In genomic region chr12:52056801-52057613, GRCh38 we compare ENCODE assay signal across 15 cellular contexts. TPM values are rescaled to one million over a fixed set of nuclear protein-coding genes. Genes with fewer than 3 reads are reported as not detected.
DNase-seq lines count a peak whose midpoint lies in the region; ATAC-seq and TF ChIP-seq lines count a peak whose summit lies in the region.
"Had no signal": no experiment of that assay in that cellular context is flagged by ENCODE, and none has a peak within 500 bp of the region (broad histone marks: within the 10 kb centered on the region; RNA-seq: fewer than 3 reads in every experiment).

No MANE protein-coding gene starts in this region.

- peak overlapping the region; percentile 50 for H3K9ac ChIP-seq in GM23248

- intact Hi-C loops in sciatic nerve (cut with DNase I), result no loop called here
- intact Hi-C loops in activated CD4-positive, alpha-beta memory T cell treated with anti-CD3 and anti-CD28 coated beads for 36 hours (cut with micrococcal nuclease), result no loop called here

- no peak overlapping the region for H3K4me3 Mint-ChIP-seq in activated CD4-positive, alpha-beta memory T cell treated with anti-CD3 and anti-CD28 coated beads for 36 hours
- H3K4me3 Mint-ChIP-seq: nephron had no signal

- in situ Hi-C loops in GM23248 (cut with MboI), result no loop called here

- peak; percentile 47 for TF ChIP-seq POLR2A in erythroblast (IDR thresholded peaks at IDR 0.05; ENCODE audit: low read length)

- H3K36me3 ChIP-seq in GM23248 (ENCODE audit: low read depth), result no peaks in the 10 kb centered on the region

- no peaks in the 10 kb centered on the region for H3K27me3 Mint-ChIP-seq in activated CD4-positive, alpha-beta memory T cell treated with anti-CD3 and anti-CD28 coated beads for 36 hours

- WGBS in GM23248 (ENCODE audit: low coverage in 1 of 2, low lambda C conversion rate in 2 of 2, missing lambda C conversion rate in 2 of 2), 2 experiments, result 59 to 62% methylated on average over 22 of the region's 22 CpGs

- H3K4me3 ChIP-seq in GM23248, result no peak overlapping the region
- H3K4me3 ChIP-seq: lung had no signal

- no peak overlapping the region for H3K4me2 ChIP-seq in GM23248 (ENCODE audit: unreplicated experiment)

- H3K9me3 ChIP-seq in GM23248 (ENCODE audit: low read depth), result no peaks in the 10 kb centered on the region

- no peaks in the 10 kb centered on the region for H3K27me3 ChIP-seq in GM23248 (replicated peaks; ENCODE audit: insufficient read depth)

- DNase-seq in Ammon's horn (ENCODE audit: low spot score), result peak; percentile 3
- peak; percentile 83 for DNase-seq in GM23248
- no peak for DNase-seq in erythroblast (lab: John Stamatoyannopoulos, UW)
- peak; percentile 71 for DNase-seq in sciatic nerve (ENCODE audit: low spot score)
- no peak for DNase-seq in EL
- no peak for DNase-seq in activated CD4-positive, alpha-beta memory T cell treated with anti-CD3 and anti-CD28 coated beads for 36 hours
- DNase-seq: cortex of kidney, NCI-H2029 treated with DMSO at 0.1 percent for 48 hours, small intestine had no signal

- CTCF ChIA-PET in activated CD4-positive, alpha-beta memory T cell treated with anti-CD3 and anti-CD28 coated beads for 36 hours (lab: Charles Lee), result no interaction called here

- peaks cover 11% of the 10 kb centered on the region; the same call in 1 of the 2 replicates for H3K4me1 ChIP-seq in GM23248 (ENCODE audit: insufficient read depth)

- H3K9me3 Mint-ChIP-seq in activated CD4-positive, alpha-beta memory T cell treated with anti-CD3 and anti-CD28 coated beads for 36 hours, result no peaks in the 10 kb centered on the region
- H3K9me3 Mint-ChIP-seq: nephron had no signal

- H3K27ac ChIP-seq in GM23248, result peak overlapping the region; percentile 9; the same call in 1 of the 2 replicates
- H3K27ac ChIP-seq: RWPE1 had no signal

- no peak overlapping the region for H2AFZ ChIP-seq in GM23248

- POLR2A ChIA-PET in activated CD4-positive, alpha-beta memory T cell treated with anti-CD3 and anti-CD28 coated beads for 36 hours (lab: Charles Lee), result no interaction called here

- H3K79me2 ChIP-seq in GM23248 (ENCODE audit: insufficient read depth), result peaks cover 19% of the 10 kb centered on the region

- no peak overlapping the region for H3K27ac Mint-ChIP-seq in activated CD4-positive, alpha-beta memory T cell treated with anti-CD3 and anti-CD28 coated beads for 36 hours
- H3K27ac Mint-ChIP-seq: nephron had no signal

- H3K9me2 ChIP-seq in GM23248 (ENCODE audit: insufficient read depth), result no peaks in the 10 kb centered on the region

- peaks cover 29% of the 10 kb centered on the region for H3K36me3 Mint-ChIP-seq in activated CD4-positive, alpha-beta memory T cell treated with anti-CD3 and anti-CD28 coated beads for 36 hours

- H4K20me1 ChIP-seq in GM23248 (ENCODE audit: insufficient read depth), result no peaks in the 10 kb centered on the region

- peaks cover 47% of the 10 kb centered on the region for H3F3A ChIP-seq in GM23248 (ENCODE audit: insufficient read depth)

- H3K4me1 Mint-ChIP-seq in activated CD4-positive, alpha-beta memory T cell treated with anti-CD3 and anti-CD28 coated beads for 36 hours (ENCODE audit: low read depth), result peaks cover 11% of the 10 kb centered on the region

- peak; percentile 1 for ATAC-seq in sciatic nerve
- no peak for ATAC-seq in HG03571 (IDR thresholded peaks at IDR 0.05; ENCODE audit: unreplicated experiment)

RNA-seq across cellular contexts. Expression of gene NR4A1, which starts 5.8 kb away (rescaled TPM):
- 12.5 and 13.1 TPM in 2 replicates for total RNA-seq in GM23248 (2014; rRNA removed; shearing (Covaris generic))
- polyA plus RNA-seq in GM23248 (2016; fragmentation: Nextera tagmentation; extraction: Ambion mirVana), result 10.2 and 11.1 TPM in 2 replicates
- total RNA-seq in sciatic nerve, result 688 TPM
- 10 to 100 TPM; 64.2 to 68.2 TPM for total RNA-seq in activated CD4-positive, alpha-beta memory T cell treated with anti-CD3 and anti-CD28 coated beads for 36 hours

RNA-seq across cellular contexts. Expression of gene ATG101, which starts 12.8 kb away (rescaled TPM):
- total RNA-seq in GM23248 (2014; rRNA removed; shearing (Covaris generic)), result 113 and 139 TPM in 2 replicates
- polyA plus RNA-seq in GM23248 (2016; fragmentation: Nextera tagmentation; extraction: Ambion mirVana), result 77.3 and 77.9 TPM in 2 replicates
- 28.2 TPM for total RNA-seq in sciatic nerve
- 10 to 100 TPM; 35.7 to 38.0 TPM for total RNA-seq in activated CD4-positive, alpha-beta memory T cell treated with anti-CD3 and anti-CD28 coated beads for 36 hours

RNA-seq across cellular contexts. Expression of gene SMIM41, which starts 22.5 kb away (rescaled TPM):
- not detected in 2 replicates for total RNA-seq in GM23248 (2014; rRNA removed; shearing (Covaris generic))
- not detected in 2 replicates for polyA plus RNA-seq in GM23248 (2016; fragmentation: Nextera tagmentation; extraction: Ambion mirVana)
- total RNA-seq in sciatic nerve, result 12.4 TPM
- total RNA-seq in activated CD4-positive, alpha-beta memory T cell treated with anti-CD3 and anti-CD28 coated beads for 36 hours, result not detected
- total RNA-seq: subcutaneous adipose tissue had no signal
- polyA plus RNA-seq: CD14-positive monocyte had no signal

RNA-seq across cellular contexts. Expression of gene TAMALIN, which starts 50.3 kb away (rescaled TPM):
- 2.2 and 5.9 TPM in 2 replicates for total RNA-seq in GM23248 (2014; rRNA removed; shearing (Covaris generic))
- not detected in 2 replicates for polyA plus RNA-seq in GM23248 (2016; fragmentation: Nextera tagmentation; extraction: Ambion mirVana)
- total RNA-seq in sciatic nerve, result 124 TPM
- total RNA-seq in activated CD4-positive, alpha-beta memory T cell treated with anti-CD3 and anti-CD28 coated beads for 36 hours, result 10 to 100 TPM; 15.1 to 18.7 TPM

Comparison
In these comparisons a context has a peak if more than half of its experiments do, and no peak if none do; other contexts are left out.
1. DNase-seq: peak in Ammon's horn (single experiment), GM23248 (single experiment) and sciatic nerve (single experiment); none in erythroblast (0 of 2), EL (single experiment) and activated CD4-positive, alpha-beta memory T cell treated with anti-CD3 and anti-CD28 coated beads for 36 hours (single experiment).
2. RNA of gene SMIM41, which starts 22.5 kb away (total RNA-seq): 12.4 TPM in sciatic nerve (single experiment); not detected in activated CD4-positive, alpha-beta memory T cell treated with anti-CD3 and anti-CD28 coated beads for 36 hours and not detected in GM23248; every median in the first group is over 10 times any median in the second.